ENCODE assay signal across 18 cellular contexts in genomic region chr6:17919494-17919893, GRCh38.
A peak's percentile ranks its signal among the peaks of the same experiment; 100 is the strongest.
DNase-seq lines count a peak whose midpoint lies in the region; ATAC-seq, FAIRE-seq and TF ChIP-seq lines count a peak whose summit lies in the region.
"Had no signal": no experiment of that assay in that cellular context is flagged by ENCODE, and none has a peak within 500 bp of the region (broad histone marks: within the 10 kb centered on the region; RNA-seq: fewer than 3 reads in every experiment).

No MANE protein-coding gene starts in this region.

- H3K4me1 ChIP-seq in K562 (replicated peaks in 1 of 2; ENCODE audit: control insufficient read depth in 2 of 2, insufficient read depth in 2 of 2, low read length in 2 of 2) = peaks cover 3 to 16% of the 10 kb centered on the region in 2 experiments; a peak in 4 of 5 replicates
- H3K4me1 ChIP-seq: BLaER1 had no signal

- no peaks in the 10 kb centered on the region for H3K9me1 ChIP-seq in K562 (ENCODE audit: control insufficient read depth, insufficient read depth, low read length)

- FAIRE-seq in K562 (lab: Jason Lieb, UNC) = no peak
- no peak for FAIRE-seq in H54 (lab: Jason Lieb, UNC)
- FAIRE-seq: GM19239 had no signal

- no TSS peak for BruUV-seq in K562 (replicated peaks; lab: Mats Ljungman, UMichigan)

- H3K4me1 Mint-ChIP-seq in nephron progenitor cell = peaks cover 7% of the 10 kb centered on the region
- H3K4me1 Mint-ChIP-seq: CD8-positive, alpha-beta memory T cell had no signal

- peak overlapping the region in 1 of 2 experiments; percentile 26; a peak in 1 of 4 replicates for H3K9ac ChIP-seq in K562 (ENCODE audit: insufficient read depth in 1 of 2, low read depth in 2 of 2, low read length in 2 of 2)
- H3K9ac ChIP-seq: BLaER1 had no signal

- H3K4me2 ChIP-seq in K562 (ENCODE audit: insufficient read depth, low read length) = no peak overlapping the region
- H3K4me2 ChIP-seq: BLaER1 had no signal

- DNase-seq in NCI-H2227 treated with DMSO at 0.1 percent for 48 hours (lab: John Stamatoyannopoulos, UW) = peak; percentile 16
- no peak for DNase-seq in NCI-H2227 (lab: John Stamatoyannopoulos, UW; ENCODE audit: unreplicated experiment)
- DNase-seq in K562 (ENCODE audit: extremely low read depth in 1 of 4, low spot score in 3 of 4) = no peak
- no peak for DNase-seq in left cardiac atrium
- no peak for DNase-seq in nephron progenitor cell
- no peak for DNase-seq in retina
- DNase-seq in H54 (ENCODE audit: insufficient read length, low spot score) = no peak
- DNase-seq: AML-193; Caco-2; CD8-positive, alpha-beta memory T cell; DND-41; GF-D8 had no signal

- no peaks in the 10 kb centered on the region for H3K27me3 Mint-ChIP-seq in nephron progenitor cell (ENCODE audit: low read depth, poor library complexity)

- no peaks in the 10 kb centered on the region for H3K36me3 ChIP-seq in K562 (ENCODE audit: control insufficient read depth, insufficient read depth, low read length)
- H3K36me3 ChIP-seq: BLaER1 had no signal

- no peak for TF ChIP-seq RAD21 in K562 (CRISPR knock-in tag; conservative IDR thresholded peaks at IDR 0.05 in 1 of 2, IDR thresholded peaks at IDR 0.05 in 1 of 2)

- H4K20me1 ChIP-seq in K562 (replicated peaks; ENCODE audit: control insufficient read depth, insufficient read depth, low read length) = no peaks in the 10 kb centered on the region
- H4K20me1 ChIP-seq: BLaER1 had no signal

- in situ Hi-C loops in K562 (cut with MboI) = no loop called here

- H3K27ac ChIP-seq in K562 (ENCODE audit: extremely low read depth, low read depth, low read length) = no peak overlapping the region
- H3K27ac ChIP-seq: 22Rv1, BLaER1, HL-60 had no signal

- intact Hi-C loops in K562 (cut with micrococcal nuclease) (no loop called here), left cardiac atrium (cut with DNase I) (no loop called here)

- H3K27ac Mint-ChIP-seq in nephron progenitor cell = peak overlapping the region; percentile 40
- H3K27ac Mint-ChIP-seq: CD8-positive, alpha-beta memory T cell had no signal

- peaks cover 81% of the 10 kb centered on the region for H3K79me2 ChIP-seq in K562 (ENCODE audit: control insufficient read depth, insufficient read depth, low read length)

- no peaks in the 10 kb centered on the region for H3K36me3 Mint-ChIP-seq in nephron progenitor cell (ENCODE audit: low read depth)
- H3K36me3 Mint-ChIP-seq: CD8-positive, alpha-beta memory T cell had no signal

- no peaks in the 10 kb centered on the region for H3K27me3 ChIP-seq in K562 (ENCODE audit: control insufficient read depth in 2 of 2, insufficient read depth in 2 of 2, low read length in 2 of 2)
- H3K27me3 ChIP-seq: BLaER1 had no signal

- H3K4me3 ChIP-seq in K562 = no peak overlapping the region
- H3K4me3 ChIP-seq: BLaER1 had no signal

- CTCF ChIA-PET in K562 (lab: Yijun Ruan, JAX; ENCODE audit: low intra/inter-chr PET ratio) = no interaction called here

- no peaks in the 10 kb centered on the region for H3K9me3 ChIP-seq in K562 (replicated peaks; ENCODE audit: control insufficient read depth, insufficient read depth, low read depth, low read length)
- H3K9me3 ChIP-seq: BLaER1, Caco-2 had no signal

- H2AFZ ChIP-seq in K562 (ENCODE audit: low read depth, low read length) = no peak overlapping the region

- POLR2A ChIA-PET in K562 (lab: Yijun Ruan, JAX) = interaction anchor here (0.9 to 1.1 kb wide), 3 partner anchors 10 to 13 kb away, joined by 3 to 4 read pairs (median 4); no protein-coding TSS in a partner anchor

- 55% methylated on average over 4 of the region's 4 CpGs for WGBS in K562 (ENCODE audit: insufficient coverage, low coverage, missing lambda C conversion rate)

- ATAC-seq in K562 (peak; percentile 50), left cardiac atrium (peak; percentile 41 to 79), GM19455 (IDR thresholded peaks at IDR 0.05; ENCODE audit: unreplicated experiment) (no peak)
- ATAC-seq: HCT116 had no signal

- TF ChIP-seq POLR2A in K562 (conservative IDR thresholded peaks at IDR 0.05) (no peak), H54 (IDR thresholded peaks at IDR 0.05; ENCODE audit: low read depth, low read length) (no peak)

- no peak overlapping the region for H3K4me3 Mint-ChIP-seq in nephron progenitor cell
- H3K4me3 Mint-ChIP-seq: CD8-positive, alpha-beta memory T cell had no signal

- H3K9me3 Mint-ChIP-seq in nephron progenitor cell = no peaks in the 10 kb centered on the region
- H3K9me3 Mint-ChIP-seq: CD8-positive, alpha-beta memory T cell had no signal

- TF ChIP-seq EP300 in K562 (IDR thresholded peaks at IDR 0.05; ENCODE audit: low read length) = no peak

- TF ChIP-seq CTCF in K562 (IDR thresholded peaks at IDR 0.05 in 2 of 3, conservative IDR thresholded peaks at IDR 0.05 in 1 of 3; ENCODE audit: insufficient read depth in 2 of 3, low read depth in 1 of 3, low read length in 3 of 3) = no peak
- no peak for TF ChIP-seq CTCF in nephron progenitor cell (IDR thresholded peaks at IDR 0.05)

TF ChIP-seq in K562, 482 proteins besides CTCF, POLR2A, EP300 and RAD21:
- TF ChIP-seq PTRF (tag; IDR thresholded peaks at IDR 0.05) = no peak
- TF ChIP-seq PCBP2 (IDR thresholded peaks at IDR 0.05; ENCODE audit: low read depth, low read length, poor library complexity, severe bottlenecking) = no peak
- no peak for TF ChIP-seq RBM17 (IDR thresholded peaks at IDR 0.05; ENCODE audit: borderline replicate concordance, low read depth, low read length)
- TF ChIP-seq PRPF4 (IDR thresholded peaks at IDR 0.05; ENCODE audit: insufficient read depth, low read depth, low read length, poor library complexity, severe bottlenecking) = no peak
- TF ChIP-seq NFATC3 (IDR thresholded peaks at IDR 0.05) = no peak
- no peak for TF ChIP-seq HCFC1 (IDR thresholded peaks at IDR 0.05; ENCODE audit: low read depth, low read length)
- TF ChIP-seq NRF1 (conservative IDR thresholded peaks at IDR 0.05 in 1 of 2, IDR thresholded peaks at IDR 0.05 in 1 of 2) = no peak
- TF ChIP-seq UBTF (IDR thresholded peaks at IDR 0.05; ENCODE audit: borderline replicate concordance in 1 of 2, low read depth in 2 of 2, low read length in 2 of 2) = no peak
- TF ChIP-seq TEAD1 (CRISPR knock-in tag; IDR thresholded peaks at IDR 0.05) = no peak
- no peak for TF ChIP-seq KLF10 (CRISPR knock-in tag; IDR thresholded peaks at IDR 0.05)
- TF ChIP-seq ZNF212 (CRISPR knock-in tag; IDR thresholded peaks at IDR 0.05) = no peak
- TF ChIP-seq ZBTB11 (CRISPR knock-in tag; IDR thresholded peaks at IDR 0.05) = no peak
- no peak for TF ChIP-seq FOXJ2 (tag; IDR thresholded peaks at IDR 0.05)
- TF ChIP-seq ZNF778 (CRISPR knock-in tag; IDR thresholded peaks at IDR 0.05) = no peak
- no peak for TF ChIP-seq ZNF583 (CRISPR knock-in tag; IDR thresholded peaks at IDR 0.05)
- TF ChIP-seq ZNF57 (CRISPR knock-in tag; IDR thresholded peaks at IDR 0.05) = no peak
